27 cellular contexts compared by ENCODE assay signal in the genomic region with DNA sequence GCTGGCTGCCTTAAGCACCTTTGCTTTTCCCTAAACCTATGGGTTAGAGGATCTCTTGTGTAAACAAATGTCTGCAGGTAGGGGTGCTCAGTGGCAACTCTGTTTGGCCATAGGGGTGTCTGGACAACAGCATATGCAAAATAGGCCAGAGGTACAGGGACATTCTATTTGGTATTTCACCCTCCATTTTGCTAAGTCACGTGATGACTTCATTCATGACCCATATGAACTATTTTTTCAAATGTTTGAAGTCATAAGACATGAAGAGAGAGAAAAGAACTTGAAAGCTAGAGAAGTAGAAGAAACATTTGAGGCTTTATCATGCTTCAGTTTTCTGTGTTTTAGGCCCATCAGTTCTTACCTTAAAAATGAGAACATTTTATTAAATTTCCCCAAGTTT.
"Had no signal": no experiment of that assay in that cellular context is flagged by ENCODE, and none has a peak within 500 bp of the region (broad histone marks: within the 10 kb centered on the region; RNA-seq: fewer than 3 reads in every experiment).

No MANE protein-coding gene starts in this region.

- H3K36me3 ChIP-seq: neural progenitor cell, ovary, spleen, suprapubic skin, tibial artery, transverse colon, upper lobe of left lung had no signal

- H3K4me3 ChIP-seq: neural progenitor cell, ovary, psoas muscle, skin epidermis, smooth muscle cell, spleen, suprapubic skin, testis, tibial artery, transverse colon, upper lobe of left lung had no signal

- H3K4me1 ChIP-seq: neural progenitor cell, parathyroid adenoma, psoas muscle, suprapubic skin, tibial artery had no signal

- H3K79me2 ChIP-seq: parathyroid adenoma had no signal

- H2AFZ ChIP-seq: neural progenitor cell, parathyroid adenoma had no signal

- ATAC-seq: naive thymus-derived CD4-positive, alpha-beta T cell; natural killer cell; psoas muscle; stimulated activated memory B cell treated with anti-CD40 and anti-IgM and Interleukin-4, amounts not matched to agents 10 μg/mL and 1 μg/mL and 100 μg/mL, for 72 hours; stimulated activated naive CD8-positive, alpha-beta T cell treated with anti-CD3 and anti-CD28 coated beads, Interleukin-15, amount 100 ng/mL, for 72 hours; stimulated activated naive CD8-positive, alpha-beta T cell treated with anti-CD3 and anti-CD28 coated beads, Interleukin-15, Interleukin-2, amounts not matched to agents 100 U/mL and 50 U/mL, for 24 hours had no signal

- H3K9me3 ChIP-seq: ovary, psoas muscle, spleen, suprapubic skin, testis, tibial artery, transverse colon, upper lobe of left lung had no signal

- FAIRE-seq: urothelium cell line had no signal

- DNase-seq: naive thymus-derived CD4-positive, alpha-beta T cell; natural killer cell; occipital lobe; ovary; posterior cingulate gyrus; psoas muscle; spleen; stimulated activated CD4-positive, alpha-beta T cell treated with anti-CD3 and anti-CD28 coated beads, Interleukin-12 subunit alpha, Interleukin-12 subunit beta, amount 100 ng/mL, for 4 hours; stimulated activated CD4-positive, alpha-beta T cell treated with anti-CD3 and anti-CD28 coated beads, Interleukin-1b, Interleukin-23, amount 100 ng/mL, for 48 hours; stimulated activated CD4-positive, alpha-beta T cell treated with anti-CD3 and anti-CD28 coated beads, Interleukin-4, amount 100 ng/mL, for 1 hour; stimulated activated CD4-positive, alpha-beta T cell treated with anti-CD3 and anti-CD28 coated beads, Interleukin-4, amount 100 ng/mL, for 4 hours; stimulated activated CD8-positive, alpha-beta memory T cell treated with anti-CD3 and anti-CD28 coated beads, Interleukin-4, amount 100 ng/mL, for 48 hours; stimulated activated naive CD4-positive, alpha-beta T cell; stimulated activated naive CD8-positive, alpha-beta T cell treated with anti-CD3 and anti-CD28 coated beads, Interleukin-15, amount 100 ng/mL, for 72 hours; stimulated activated naive CD8-positive, alpha-beta T cell treated with anti-CD3 and anti-CD28 coated beads, Interleukin-15, Interleukin-2, amounts not matched to agents 100 U/mL and 50 U/mL, for 24 hours; substantia nigra; testis; tibial artery; transverse colon; upper lobe of left lung had no signal

- H3K27ac ChIP-seq: neural progenitor cell, ovary, parathyroid adenoma, psoas muscle, skin epidermis, spleen, suprapubic skin, testis, tibial artery, transverse colon had no signal

- H3K9ac ChIP-seq: neural progenitor cell, parathyroid adenoma had no signal

- H3K27me3 ChIP-seq: neural progenitor cell, ovary, spleen, suprapubic skin, testis, tibial artery, transverse colon, upper lobe of left lung had no signal

- H3K4me2 ChIP-seq: neural progenitor cell, smooth muscle cell had no signal
